In genomic region chr5:68289576-68289975, GRCh38 we compare ENCODE assay signal across 9 cellular contexts.
A peak's percentile ranks its signal among the peaks of the same experiment; 100 is the strongest.
DNase-seq lines count a peak whose midpoint lies in the region; ATAC-seq and FAIRE-seq lines count a peak whose summit lies in the region.
"Had no signal": no experiment of that assay in that cellular context is flagged by ENCODE, and none has a peak within 500 bp of the region (broad histone marks: within the 10 kb centered on the region; RNA-seq: fewer than 3 reads in every experiment).

No MANE protein-coding gene starts in this region.

- peaks cover 74% of the 10 kb centered on the region for H3K4me1 Mint-ChIP-seq in activated T-helper 1 cell treated with anti-CD3 and anti-CD28 coated beads, Interleukin-12 subunit alpha, Interleukin-12 subunit beta, Interleukin-2, Interleukin-4 antibody, amounts not matched to agents 30 ng/mL and 10 ng/mL and 1 ng/mL, durations not matched to agents 14 hours and 24 hours and 36 hours (ENCODE audit: low read depth)
- peaks cover 71 to 92% of the 10 kb centered on the region in 2 donors for H3K4me1 Mint-ChIP-seq in immature natural killer cell
- H3K4me1 Mint-ChIP-seq in activated naive CD4-positive, alpha-beta T cell treated with anti-CD3 and anti-CD28 coated beads for 36 hours (ENCODE audit: low read depth), result peaks cover 59% of the 10 kb centered on the region

- H3K27me3 Mint-ChIP-seq in activated T-helper 1 cell treated with anti-CD3 and anti-CD28 coated beads, Interleukin-12 subunit alpha, Interleukin-12 subunit beta, Interleukin-2, Interleukin-4 antibody, amounts not matched to agents 30 ng/mL and 10 ng/mL and 1 ng/mL, durations not matched to agents 14 hours and 24 hours and 36 hours (ENCODE audit: insufficient read depth), result no peaks in the 10 kb centered on the region
- H3K27me3 Mint-ChIP-seq in immature natural killer cell (ENCODE audit: low read depth in 3 of 3), result peaks cover 4 to 23% (median 11%) of the 10 kb centered on the region in 3 donors
- no peaks in the 10 kb centered on the region for H3K27me3 Mint-ChIP-seq in activated naive CD4-positive, alpha-beta T cell treated with anti-CD3 and anti-CD28 coated beads for 36 hours (ENCODE audit: low read depth)

- CTCF ChIA-PET in activated naive CD4-positive, alpha-beta T cell treated with anti-CD3 and anti-CD28 coated beads for 36 hours (lab: Charles Lee), result no interaction called here

- FAIRE-seq in GM18507 (lab: Jason Lieb, UNC), result peak; percentile 31

- DNase-seq in GM18507 (ENCODE audit: extremely low spot score, insufficient read length, low read depth) (no peak), immature natural killer cell (no peak), DMS 273 (lab: John Stamatoyannopoulos, UW; ENCODE audit: unreplicated experiment) (no peak), head of caudate nucleus (no peak)
- DNase-seq in activated T-helper 1 cell treated with anti-CD3 and anti-CD28 coated beads, Interleukin-12 subunit alpha, Interleukin-12 subunit beta, Interleukin-2, Interleukin-4 antibody, amounts not matched to agents 30 ng/mL and 10 ng/mL and 1 ng/mL, durations not matched to agents 14 hours and 24 hours and 36 hours (ENCODE audit: low spot score), result no peak
- no peak for DNase-seq in activated naive CD4-positive, alpha-beta T cell treated with anti-CD3 and anti-CD28 coated beads for 36 hours
- DNase-seq: NCI-H2081 treated with DMSO at 0.1 percent for 48 hours had no signal

- H3K4me3 Mint-ChIP-seq in activated T-helper 1 cell treated with anti-CD3 and anti-CD28 coated beads, Interleukin-12 subunit alpha, Interleukin-12 subunit beta, Interleukin-2, Interleukin-4 antibody, amounts not matched to agents 30 ng/mL and 10 ng/mL and 1 ng/mL, durations not matched to agents 14 hours and 24 hours and 36 hours, result peak overlapping the region; percentile 88
- peak overlapping the region; percentile 92 to 96 (median 92) for H3K4me3 Mint-ChIP-seq in immature natural killer cell
- H3K4me3 Mint-ChIP-seq in activated naive CD4-positive, alpha-beta T cell treated with anti-CD3 and anti-CD28 coated beads for 36 hours, result no peak overlapping the region

- no peaks in the 10 kb centered on the region for H3K9me3 Mint-ChIP-seq in activated T-helper 1 cell treated with anti-CD3 and anti-CD28 coated beads, Interleukin-12 subunit alpha, Interleukin-12 subunit beta, Interleukin-2, Interleukin-4 antibody, amounts not matched to agents 30 ng/mL and 10 ng/mL and 1 ng/mL, durations not matched to agents 14 hours and 24 hours and 36 hours
- H3K9me3 Mint-ChIP-seq in immature natural killer cell, result no peaks in the 10 kb centered on the region
- no peaks in the 10 kb centered on the region for H3K9me3 Mint-ChIP-seq in activated naive CD4-positive, alpha-beta T cell treated with anti-CD3 and anti-CD28 coated beads for 36 hours

- H3K27ac Mint-ChIP-seq in activated T-helper 1 cell treated with anti-CD3 and anti-CD28 coated beads, Interleukin-12 subunit alpha, Interleukin-12 subunit beta, Interleukin-2, Interleukin-4 antibody, amounts not matched to agents 30 ng/mL and 10 ng/mL and 1 ng/mL, durations not matched to agents 14 hours and 24 hours and 36 hours, result no peak overlapping the region
- H3K27ac Mint-ChIP-seq in immature natural killer cell, result peak overlapping the region; percentile 42 to 96 (median 92)
- H3K27ac Mint-ChIP-seq in activated naive CD4-positive, alpha-beta T cell treated with anti-CD3 and anti-CD28 coated beads for 36 hours, result no peak overlapping the region

- H3K27ac ChIP-seq in skin epidermis, result peak overlapping the region in 13 of 21 experiments; percentile 57 to 95 (median 85)

- ATAC-seq in HG03342 (IDR thresholded peaks at IDR 0.05; ENCODE audit: unreplicated experiment), result no peak

- H3K4me3 ChIP-seq in skin epidermis, result peak overlapping the region in 6 of 7 experiments; percentile 3 to 57 (median 46)

- peaks cover 22% of the 10 kb centered on the region for H3K36me3 Mint-ChIP-seq in activated T-helper 1 cell treated with anti-CD3 and anti-CD28 coated beads, Interleukin-12 subunit alpha, Interleukin-12 subunit beta, Interleukin-2, Interleukin-4 antibody, amounts not matched to agents 30 ng/mL and 10 ng/mL and 1 ng/mL, durations not matched to agents 14 hours and 24 hours and 36 hours (ENCODE audit: low read depth)
- H3K36me3 Mint-ChIP-seq in immature natural killer cell, result peaks cover 12 to 20% (median 18%) of the 10 kb centered on the region in 3 donors
- H3K36me3 Mint-ChIP-seq in activated naive CD4-positive, alpha-beta T cell treated with anti-CD3 and anti-CD28 coated beads for 36 hours (ENCODE audit: low read depth), result peaks cover 12% of the 10 kb centered on the region

- intact Hi-C loops in activated T-helper 1 cell treated with anti-CD3 and anti-CD28 coated beads, Interleukin-12 subunit alpha, Interleukin-12 subunit beta, Interleukin-2, Interleukin-4 antibody, amounts not matched to agents 30 ng/mL and 10 ng/mL and 1 ng/mL, durations not matched to agents 14 hours and 24 hours and 36 hours (cut with micrococcal nuclease), result loop anchor here (2.0 to 5.0 kb wide), 6 partner anchors 15 to 673 kb away; no protein-coding TSS in a partner anchor
- intact Hi-C loops in activated naive CD4-positive, alpha-beta T cell treated with anti-CD3 and anti-CD28 coated beads for 36 hours (cut with micrococcal nuclease), result loop anchor here (5.0 to 10.0 kb wide), 2 partner anchors 253 to 595 kb away; no protein-coding TSS in a partner anchor
- intact Hi-C loops in head of caudate nucleus (cut with DNase I), result loop anchor here (5.0 kb wide), 1 partner anchor 168 kb away; no protein-coding TSS in a partner anchor

Comparison
In these comparisons a context has a peak if more than half of its experiments do, and no peak if none do; other contexts are left out.
1. H3K27ac Mint-ChIP-seq: peak in immature natural killer cell (6 of 6); none in activated T-helper 1 cell treated with anti-CD3 and anti-CD28 coated beads, Interleukin-12 subunit alpha, Interleukin-12 subunit beta, Interleukin-2, Interleukin-4 antibody, amounts not matched to agents 30 ng/mL and 10 ng/mL and 1 ng/mL, durations not matched to agents 14 hours and 24 hours and 36 hours (single experiment) and activated naive CD4-positive, alpha-beta T cell treated with anti-CD3 and anti-CD28 coated beads for 36 hours (single experiment).